ENCODE assay signal across 17 cellular contexts in genomic region chr10:97508342-97508741, GRCh38. TPM values are rescaled to one million over a fixed set of nuclear protein-coding genes. Genes with fewer than 3 reads are reported as not detected.
A peak's percentile ranks its signal among the peaks of the same experiment; 100 is the strongest.
DNase-seq lines count a peak whose midpoint lies in the region; ATAC-seq and TF ChIP-seq lines count a peak whose summit lies in the region.
"Had no signal": no experiment of that assay in that cellular context is flagged by ENCODE, and none has a peak within 500 bp of the region (broad histone marks: within the 10 kb centered on the region; RNA-seq: fewer than 3 reads in every experiment).

No MANE protein-coding gene starts in this region.

- CTCF ChIA-PET in SK-N-SH (lab: Yijun Ruan, JAX): interaction anchor here (1.3 kb wide), 1 partner anchor 45 kb away, joined by 9 read pairs; no protein-coding TSS in a partner anchor

- DNase-seq in SK-N-SH (no peak), astrocyte of the spinal cord (ENCODE audit: low read depth, low spot score) (peak; percentile 64), glomerular visceral epithelial cell (ENCODE audit: extremely low spot score) (peak; percentile 63), stromal cell of bone marrow (ENCODE audit: low read depth) (peak; percentile 40), NCI-H1436 treated with DMSO at 0.1 percent for 48 hours (lab: John Stamatoyannopoulos, UW) (no peak), ascending aorta (ENCODE audit: low spot score in 2 of 2) (no peak), NOMO-1 (lab: John Stamatoyannopoulos, UW; ENCODE audit: unreplicated experiment in 2 of 2) (no peak)
- DNase-seq: activated CD8-positive, alpha-beta T cell treated with anti-CD3 and anti-CD28 coated beads, Interleukin-2, amount 10 ng/mL, durations not matched to agents 7 days and 5 days; activated effector memory CD4-positive, alpha-beta T cell treated with Interleukin-2 at 50 U/mL for 16 hours; CD8-positive, alpha-beta memory T cell; effector CD8-positive, alpha-beta T cell; GDM1; MV-4-11; NCI-H2171; stimulated activated naive CD4-positive, alpha-beta T cell had no signal

- H3K36me3 ChIP-seq in SK-N-SH (replicated peaks in 1 of 2; ENCODE audit: control insufficient read depth in 1 of 2, insufficient read depth in 2 of 2, low read length in 1 of 2): no peaks in the 10 kb centered on the region
- no peaks in the 10 kb centered on the region for H3K36me3 ChIP-seq in ascending aorta

- intact Hi-C loops in ascending aorta (cut with DNase I): no loop called here

- no peak for TF ChIP-seq EP300 in SK-N-SH (IDR thresholded peaks at IDR 0.05; ENCODE audit: borderline replicate concordance in 1 of 2, low read depth in 1 of 2, low read length in 1 of 2)

- POLR2A ChIA-PET in SK-N-SH (lab: Yijun Ruan, JAX): no interaction called here

- no peaks in the 10 kb centered on the region for H3K27me3 ChIP-seq in SK-N-SH (ENCODE audit: insufficient read depth)
- no peaks in the 10 kb centered on the region for H3K27me3 ChIP-seq in ascending aorta

- no peak overlapping the region for H3K27ac ChIP-seq in SK-N-SH (ENCODE audit: low read depth in 2 of 2, low read length in 1 of 2)
- H3K27ac ChIP-seq in ascending aorta: no peak overlapping the region
- H3K27ac ChIP-seq: 22Rv1 had no signal

- H3K9me2 ChIP-seq in SK-N-SH: no peaks in the 10 kb centered on the region

- no peak overlapping the region for H3K4me3 ChIP-seq in SK-N-SH (ENCODE audit: low read depth in 2 of 2, low read length in 1 of 2)
- H3K4me3 ChIP-seq in astrocyte of the spinal cord (ENCODE audit: low read depth, low read length): no peak overlapping the region
- no peak overlapping the region for H3K4me3 ChIP-seq in ascending aorta

- H3K79me2 ChIP-seq in SK-N-SH (ENCODE audit: insufficient read depth): peaks cover 83% of the 10 kb centered on the region

- no peak overlapping the region for H3K4me2 ChIP-seq in SK-N-SH

- no peaks in the 10 kb centered on the region for H3K4me1 ChIP-seq in SK-N-SH (ENCODE audit: control insufficient read depth in 1 of 2, insufficient read depth in 2 of 2, low read depth in 1 of 2, low read length in 1 of 2)
- H3K4me1 ChIP-seq in ascending aorta: peaks cover 0 to 6% of the 10 kb centered on the region in 2 donors

- TF ChIP-seq CTCF in SK-N-SH (IDR thresholded peaks at IDR 0.05): no peak
- no peak for TF ChIP-seq CTCF in astrocyte of the spinal cord (IDR thresholded peaks at IDR 0.05; ENCODE audit: low read depth, low read length)
- no peak for TF ChIP-seq CTCF in ascending aorta (IDR thresholded peaks at IDR 0.05)

- no peak overlapping the region for H3K9ac ChIP-seq in SK-N-SH

- no peak for TF ChIP-seq RAD21 in SK-N-SH (IDR thresholded peaks at IDR 0.05; ENCODE audit: low read length)

- in situ Hi-C loops in astrocyte of the spinal cord (cut with HindIII; ENCODE audit: low sequenced_read_pairs): no loop called here

- 9% methylated on average over 1 of the region's 1 CpG for WGBS in SK-N-SH (ENCODE audit: low lambda C conversion rate)

- H4K20me1 ChIP-seq in SK-N-SH (ENCODE audit: insufficient read depth): peaks cover 88% of the 10 kb centered on the region

- H2AFZ ChIP-seq in SK-N-SH (ENCODE audit: low read depth): no peak overlapping the region

- no peaks in the 10 kb centered on the region for H3K9me3 ChIP-seq in SK-N-SH
- no peaks in the 10 kb centered on the region for H3K9me3 ChIP-seq in ascending aorta

- ATAC-seq in SK-N-SH treated with all-trans-retinoic acid at 6 μM for 48 hours: peak; percentile 44; the same call in 1 of the 3 replicates
- ATAC-seq: activated CD8-positive, alpha-beta T cell treated with anti-CD3 and anti-CD28 coated beads, Interleukin-2, amount 10 ng/mL, durations not matched to agents 7 days and 5 days had no signal

- no peaks in the 10 kb centered on the region for H3F3A ChIP-seq in SK-N-SH (replicated peaks; ENCODE audit: insufficient read depth)

TF ChIP-seq in SK-N-SH treated with all-trans-retinoic acid at 6 μM for 48 hours, 23 proteins besides CTCF, POLR2A, EP300 and RAD21:
- TF ChIP-seq ZNF8 (CRISPR knock-in tag; IDR thresholded peaks at IDR 0.05) (no peak), ISL1 (CRISPR knock-in tag; IDR thresholded peaks at IDR 0.05) (no peak), ZFP3 (CRISPR knock-in tag; IDR thresholded peaks at IDR 0.05) (no peak), TSHZ2 (CRISPR knock-in tag; IDR thresholded peaks at IDR 0.05) (no peak), ZC3H10 (CRISPR knock-in tag; IDR thresholded peaks at IDR 0.05) (no peak), TOX (CRISPR knock-in tag; IDR thresholded peaks at IDR 0.05; ENCODE audit: borderline replicate concordance) (no peak), RARB (CRISPR knock-in tag; IDR thresholded peaks at IDR 0.05) (no peak), GLIS3 (CRISPR knock-in tag; IDR thresholded peaks at IDR 0.05) (no peak)

TF ChIP-seq in SK-N-SH, 30 proteins besides CTCF, POLR2A, EP300 and RAD21:
- TF ChIP-seq MXI1 (IDR thresholded peaks at IDR 0.05; ENCODE audit: low read depth, low read length) (no peak), MAX (IDR thresholded peaks at IDR 0.05; ENCODE audit: low read depth) (no peak), FOSL2 (IDR thresholded peaks at IDR 0.05; ENCODE audit: borderline replicate concordance, low read depth) (no peak), JUND (IDR thresholded peaks at IDR 0.05) (no peak), NRF1 (IDR thresholded peaks at IDR 0.05; ENCODE audit: low read depth, low read length) (no peak), PBX3 (IDR thresholded peaks at IDR 0.05) (no peak), TCF12 (IDR thresholded peaks at IDR 0.05) (no peak), GABPA (IDR thresholded peaks at IDR 0.05; ENCODE audit: low read depth) (no peak), IRF3 (IDR thresholded peaks at IDR 0.05; ENCODE audit: low read depth, low read length) (no peak), RCOR1 (IDR thresholded peaks at IDR 0.05; ENCODE audit: low read length) (no peak), TAF1 (IDR thresholded peaks at IDR 0.05; ENCODE audit: borderline replicate concordance, low read depth, low read length) (no peak), CHD2 (IDR thresholded peaks at IDR 0.05; ENCODE audit: low read length, partially characterized antibody) (no peak), EZH2phosphoT487 (IDR thresholded peaks at IDR 0.05; ENCODE audit: borderline replicate concordance, low read depth) (no peak)

RNA-seq across cellular contexts. Expression of gene UBTD1, which starts 9.6 kb away (rescaled TPM):
- 37.9 and 38.8 TPM in 2 replicates for polyA plus RNA-seq in SK-N-SH (2012; rRNA removed)
- polyA plus RNA-seq in SK-N-SH (2012; cell fraction: cytosol; rRNA removed): 18.2 and 31.1 TPM in 2 replicates
- polyA plus RNA-seq in SK-N-SH (2012; cell fraction: nucleus; rRNA removed): 22.1 and 34.2 TPM in 2 replicates
- 33.0 TPM for total RNA-seq in ascending aorta

RNA-seq across cellular contexts. Expression of gene MMS19, which starts 10.1 kb away (rescaled TPM):
- 56.9 and 83.9 TPM in 2 replicates for polyA plus RNA-seq in SK-N-SH (2012; rRNA removed)
- polyA plus RNA-seq in SK-N-SH (2012; cell fraction: cytosol; rRNA removed): 29.5 and 42.8 TPM in 2 replicates
- polyA plus RNA-seq in SK-N-SH (2012; cell fraction: nucleus; rRNA removed): 176 and 209 TPM in 2 replicates
- 34.0 TPM for total RNA-seq in ascending aorta

Comparison
In these comparisons a context has a peak if more than half of its experiments do, and no peak if none do; other contexts are left out.
1. DNase-seq: peak in astrocyte of the spinal cord (single experiment), glomerular visceral epithelial cell (single experiment) and stromal cell of bone marrow (single experiment); none in SK-N-SH (single experiment), NCI-H1436 treated with DMSO at 0.1 percent for 48 hours (single experiment), ascending aorta (0 of 2) and NOMO-1 (0 of 2).